ENCODE assay signal across 28 cellular contexts in the genomic region with DNA sequence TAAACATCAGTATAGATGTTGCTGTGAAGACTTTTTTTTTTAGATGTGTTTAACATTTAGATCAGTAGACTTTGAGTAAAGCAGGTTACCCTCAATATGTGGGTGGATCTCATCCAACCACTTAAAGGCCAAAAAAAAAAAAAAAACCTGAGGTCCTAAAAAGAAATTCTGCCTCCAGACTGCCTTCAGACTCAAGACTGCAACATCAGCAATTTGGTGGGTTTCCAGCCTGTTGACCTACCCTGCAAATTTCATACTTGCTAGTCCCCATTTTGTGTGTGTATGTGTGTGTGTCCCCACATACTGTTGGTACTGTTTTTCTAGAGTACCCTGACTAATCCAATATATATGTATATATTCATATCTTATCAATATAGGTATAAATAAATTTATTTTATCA.
"Had no signal": no experiment of that assay in that cellular context is flagged by ENCODE, and none has a peak within 500 bp of the region (broad histone marks: within the 10 kb centered on the region; RNA-seq: fewer than 3 reads in every experiment).

No MANE protein-coding gene starts in this region.

- H3K27ac ChIP-seq: neural progenitor cell, ovary, parathyroid adenoma, psoas muscle, skin epidermis, spleen, suprapubic skin, testis, tibial artery, transverse colon, upper lobe of right lung, uterus had no signal

- H3K4me1 ChIP-seq: neural progenitor cell, parathyroid adenoma, psoas muscle, suprapubic skin, testis, uterus had no signal

- H3K9ac ChIP-seq: neural progenitor cell, parathyroid adenoma had no signal

- H2AFZ ChIP-seq: neural progenitor cell, parathyroid adenoma had no signal

- DNase-seq: natural killer cell; occipital lobe; ovary; posterior cingulate gyrus; psoas muscle; right cardiac atrium; spleen; stimulated activated CD4-positive, alpha-beta T cell treated with anti-CD3 and anti-CD28 coated beads, Interleukin-12 subunit alpha, Interleukin-12 subunit beta, amount 100 ng/mL, for 4 hours; stimulated activated CD4-positive, alpha-beta T cell treated with anti-CD3 and anti-CD28 coated beads, Interleukin-1b, Interleukin-23, amount 100 ng/mL, for 48 hours; stimulated activated CD4-positive, alpha-beta T cell treated with anti-CD3 and anti-CD28 coated beads, Interleukin-4, amount 100 ng/mL, for 1 hour; stimulated activated CD4-positive, alpha-beta T cell treated with anti-CD3 and anti-CD28 coated beads, Interleukin-4, amount 100 ng/mL, for 4 hours; stimulated activated CD8-positive, alpha-beta memory T cell treated with anti-CD3 and anti-CD28 coated beads, Interleukin-4, amount 100 ng/mL, for 48 hours; stimulated activated naive CD4-positive, alpha-beta T cell; stimulated activated naive CD8-positive, alpha-beta T cell treated with anti-CD3 and anti-CD28 coated beads, Interleukin-15, amount 100 ng/mL, for 72 hours; stimulated activated naive CD8-positive, alpha-beta T cell treated with anti-CD3 and anti-CD28 coated beads, Interleukin-15, Interleukin-2, amounts not matched to agents 100 U/mL and 50 U/mL, for 24 hours; substantia nigra; testis; tibial artery; transverse colon; upper lobe of right lung; uterus had no signal

- ATAC-seq: natural killer cell; psoas muscle; right cardiac atrium; sciatic nerve; stimulated activated memory B cell treated with anti-CD40 and anti-IgM and Interleukin-4, amounts not matched to agents 10 μg/mL and 1 μg/mL and 100 μg/mL, for 72 hours; stimulated activated naive CD8-positive, alpha-beta T cell treated with anti-CD3 and anti-CD28 coated beads, Interleukin-15, amount 100 ng/mL, for 72 hours; stimulated activated naive CD8-positive, alpha-beta T cell treated with anti-CD3 and anti-CD28 coated beads, Interleukin-15, Interleukin-2, amounts not matched to agents 100 U/mL and 50 U/mL, for 24 hours; upper lobe of right lung had no signal

- H3K4me2 ChIP-seq: neural progenitor cell, smooth muscle cell had no signal

- H3K4me3 ChIP-seq: neural progenitor cell, ovary, psoas muscle, skin epidermis, smooth muscle cell, spleen, suprapubic skin, testis, tibial artery, transverse colon, upper lobe of right lung, uterus had no signal

- H3K27me3 ChIP-seq: neural progenitor cell, ovary, spleen, suprapubic skin, testis, tibial artery, transverse colon, upper lobe of right lung, uterus had no signal

- H3K9me3 ChIP-seq: ovary, psoas muscle, suprapubic skin, testis, tibial artery, transverse colon, upper lobe of right lung, uterus had no signal

- H3K36me3 ChIP-seq: neural progenitor cell, ovary, suprapubic skin, tibial artery, transverse colon, upper lobe of right lung, uterus had no signal
